1 cellular context compared by ENCODE assay signal in genomic region chr12:96315741-96316481, GRCh38.
TF ChIP-seq lines count a peak whose summit lies in the region.
"Not testable (repeated sequence)": the region's sequence is repeated elsewhere in the genome, so short reads cannot be mapped to it uniquely, and the experiment has no call there.

No MANE protein-coding gene starts in this region.

TF ChIP-seq in K562, 482 proteins besides CTCF, POLR2A, EP300 and RAD21:
- TF ChIP-seq HDAC1 (IDR thresholded peaks at IDR 0.05) (peak in 1 of 2 experiments; percentile 41; a peak in 1 of 4 replicates), NR2C2 (tag; IDR thresholded peaks at IDR 0.05) (peak; percentile 31; the same call in 1 of the 2 replicates), TAF9B (IDR thresholded peaks at IDR 0.05; ENCODE audit: partially characterized antibody) (peak; percentile 27), ZNF384 (IDR thresholded peaks at IDR 0.05; ENCODE audit: low read depth, low read length) (peak; percentile 62; the same call in 1 of the 2 replicates), MAZ (CRISPR knock-in tag; conservative IDR thresholded peaks at IDR 0.05 in 1 of 2, IDR thresholded peaks at IDR 0.05 in 1 of 2) (0 out of 4 replicates have a peak, but pooled peaks of 1 of the 2 experiments have one; percentile 12), ZNF75A (CRISPR knock-in tag; IDR thresholded peaks at IDR 0.05) (0 out of 2 replicates have a peak, but pooled peaks have one; percentile 36), MNT (conservative IDR thresholded peaks at IDR 0.05) (peak; percentile 13 to 21; a peak in 1 of 4 replicates), TAF7 (tag; IDR thresholded peaks at IDR 0.05) (peak; percentile 36; the same call in 1 of the 2 replicates), NRF1 (conservative IDR thresholded peaks at IDR 0.05 in 1 of 2, IDR thresholded peaks at IDR 0.05 in 1 of 2) (peak in 1 of 2 experiments; percentile 46; a peak in 1 of 4 replicates), YY1 (IDR thresholded peaks at IDR 0.05; ENCODE audit: borderline replicate concordance in 1 of 3, control insufficient read depth in 1 of 3, extremely low read depth in 1 of 3, insufficient read depth in 3 of 3, insufficient read length in 1 of 3, insufficient replicate concordance in 2 of 3, low read depth in 1 of 3, low read length in 2 of 3) (peak in 2 of 3 experiments; percentile 60 to 63), FOXK2 (conservative IDR thresholded peaks at IDR 0.05 in 1 of 2, IDR thresholded peaks at IDR 0.05 in 1 of 2; ENCODE audit: low read depth in 2 of 2) (peak in 1 of 2 experiments; percentile 13; a peak in 1 of 4 replicates), RBFOX2 (IDR thresholded peaks at IDR 0.05; ENCODE audit: low read depth, low read length) (0 out of 2 replicates have a peak, but pooled peaks have one; percentile 33), SUPT5H (IDR thresholded peaks at IDR 0.05) (peak; percentile 47), EGR1 (conservative IDR thresholded peaks at IDR 0.05) (peak; percentile 58), NR2C1 (IDR thresholded peaks at IDR 0.05) (0 out of 2 replicates have a peak, but pooled peaks have one; percentile 47), NR2C1 (tag; IDR thresholded peaks at IDR 0.05) (peak; percentile 35; the same call in 1 of the 2 replicates), EP400 (IDR thresholded peaks at IDR 0.05) (peak; percentile 54; the same call in 1 of the 2 replicates), HNRNPLL (IDR thresholded peaks at IDR 0.05; ENCODE audit: low read depth, low read length, poor library complexity, severe bottlenecking) (peak; percentile 54), NFRKB (IDR thresholded peaks at IDR 0.05; ENCODE audit: low read depth) (peak; percentile 57; the same call in 1 of the 2 replicates)
- TF ChIP-seq NR2C2 (CRISPR knock-in tag; IDR thresholded peaks at IDR 0.05): not testable (repeated sequence)
